21 cellular contexts compared by ENCODE assay signal in the genomic region with DNA sequence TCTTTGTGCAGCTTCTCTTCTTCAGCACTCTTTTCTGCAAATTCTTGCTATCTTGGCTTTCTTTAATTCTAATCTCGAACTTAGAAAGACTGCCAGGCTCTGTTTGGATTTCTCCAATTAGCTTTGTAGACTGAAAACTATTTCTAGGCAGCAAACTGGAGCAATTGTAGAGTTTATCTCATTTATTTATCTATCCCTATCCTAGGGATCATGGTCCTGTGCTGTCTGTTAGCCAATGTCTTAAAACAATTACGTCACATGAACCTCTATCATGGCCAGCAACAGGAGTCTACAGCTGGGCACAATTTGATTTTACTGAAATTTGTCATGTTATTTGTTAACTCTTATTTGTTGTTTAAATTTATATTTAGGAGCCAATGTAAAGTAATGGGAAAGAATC.
"Had no signal": no experiment of that assay in that cellular context is flagged by ENCODE, and none has a peak within 500 bp of the region (broad histone marks: within the 10 kb centered on the region; RNA-seq: fewer than 3 reads in every experiment).

No MANE protein-coding gene starts in this region.

- H3K4me3 ChIP-seq: colonic mucosa, left ventricle myocardium inferior, lower lobe of right lung, thoracic aorta, transverse colon had no signal

- ATAC-seq: foreskin keratinocyte; left cardiac atrium; lower lobe of right lung; sciatic nerve; stimulated activated naive B cell treated with anti-CD40 and anti-IgM and Interleukin-4, amounts not matched to agents 10 μg/mL and 1 μg/mL and 100 μg/mL, for 72 hours; stimulated activated naive CD8-positive, alpha-beta T cell treated with anti-CD3 and anti-CD28 coated beads, Interleukin-15, amount 100 ng/mL, for 72 hours had no signal

- H3K36me3 ChIP-seq: colonic mucosa, left ventricle myocardium inferior, lower lobe of right lung, neutrophil, thoracic aorta, transverse colon had no signal

- H3K4me1 ChIP-seq: colonic mucosa, left ventricle myocardium inferior, lower lobe of right lung had no signal

- H3K27ac ChIP-seq: colonic mucosa, foreskin keratinocyte, left ventricle myocardium inferior, lower lobe of right lung, neutrophil, thoracic aorta, transverse colon had no signal

- H3K27me3 ChIP-seq: colonic mucosa, foreskin keratinocyte, neutrophil, transverse colon had no signal

- DNase-seq: colonic mucosa; dermis blood vessel endothelial cell; effector CD4-positive, alpha-beta T cell; endodermal cell; foreskin keratinocyte; immature natural killer cell; kidney; left cardiac atrium; left ventricle myocardium inferior; lower lobe of right lung; mesendoderm; naive B cell; posterior cingulate gyrus; stimulated activated CD4-positive, alpha-beta T cell treated with anti-CD3 and anti-CD28 coated beads, Interleukin-2, amount 100 ng/mL, for 24 hours; stimulated activated CD4-positive, alpha-beta T cell treated with anti-CD3 and anti-CD28 coated beads, Interleukin-4, amount 100 ng/mL, for 4 hours; stimulated activated naive B cell treated with anti-CD40 and anti-IgM and Interleukin-4, amounts not matched to agents 10 μg/mL and 1 μg/mL and 100 μg/mL, for 72 hours; stimulated activated naive CD8-positive, alpha-beta T cell treated with anti-CD3 and anti-CD28 coated beads, Interleukin-15, amount 100 ng/mL, for 72 hours; transverse colon had no signal

- H3K9me3 ChIP-seq: colonic mucosa, lower lobe of right lung, thoracic aorta, transverse colon had no signal
